ENCODE assay signal across 8 cellular contexts in the genomic region with DNA sequence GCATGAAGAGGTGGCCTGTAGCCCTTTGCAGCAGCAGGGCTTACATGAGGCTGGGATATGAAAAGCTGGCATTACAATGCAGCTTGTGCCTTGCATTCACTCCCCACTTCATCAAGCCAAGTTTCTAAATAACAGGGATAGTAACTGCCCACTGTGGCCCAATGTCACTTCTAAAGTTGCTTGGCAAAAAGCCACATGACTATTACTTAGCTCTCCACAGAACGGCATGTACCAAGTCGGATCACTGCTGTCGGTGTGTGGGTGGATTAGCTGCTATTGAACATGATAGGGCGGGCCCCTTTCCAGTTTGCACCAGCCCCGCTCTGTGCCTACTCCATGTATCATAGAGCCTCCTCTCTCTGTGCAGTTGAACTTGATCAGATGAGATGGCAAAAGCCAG.
DNase-seq lines count a peak whose midpoint lies in the region; ATAC-seq, FAIRE-seq and TF ChIP-seq lines count a peak whose summit lies in the region.
"Not testable (repeated sequence)": the region's sequence is repeated elsewhere in the genome, so short reads cannot be mapped to it uniquely, and the experiment has no call there.

No MANE protein-coding gene starts in this region.

- not testable (repeated sequence) for TF ChIP-seq EP300 in sigmoid colon (IDR thresholded peaks at IDR 0.05)
- peak in 1 of 2 donors; percentile 17 for TF ChIP-seq EP300 in tibial nerve (IDR thresholded peaks at IDR 0.05)

- not testable (repeated sequence) for H3K4me1 Mint-ChIP-seq in activated naive CD8-positive, alpha-beta T cell treated with anti-CD3 and anti-CD28 coated beads, Interleukin-2, amount 10 ng/mL, durations not matched to agents 7 days and 5 days

- H3K9me3 Mint-ChIP-seq in activated naive CD8-positive, alpha-beta T cell treated with anti-CD3 and anti-CD28 coated beads, Interleukin-2, amount 10 ng/mL, durations not matched to agents 7 days and 5 days = not testable (repeated sequence)

- H3K9me1 ChIP-seq in endothelial cell of umbilical vein (replicated peaks; ENCODE audit: control insufficient read depth, extremely low read depth, insufficient read depth, low read length) = not testable (repeated sequence)

- H3K27me3 ChIP-seq in ACC112 (ENCODE audit: insufficient read depth, low read length); endothelial cell of umbilical vein (ENCODE audit: control insufficient read depth in 2 of 2, insufficient read depth in 2 of 2, low read length in 2 of 2); heart right ventricle; lower lobe of right lung (ENCODE audit: low read depth); sigmoid colon; tibial nerve: not testable (repeated sequence)

- H3K4me2 ChIP-seq in endothelial cell of umbilical vein (ENCODE audit: insufficient read depth, low read length) = not testable (repeated sequence)

- dilution Hi-C loops in endothelial cell of umbilical vein (cut with MboI; ENCODE audit: extremely low pct_ligation_motif_present, low sequenced_read_pairs) = not testable (repeated sequence)

- ATAC-seq in SK-N-SH treated with all-trans-retinoic acid at 6 μM for 48 hours (peak; percentile 91), heart right ventricle (peak; percentile 94 to 100 (median 98)), lower lobe of right lung (peak; percentile 99 to 100)
- peak; percentile 57 for ATAC-seq in activated naive CD8-positive, alpha-beta T cell treated with anti-CD3 and anti-CD28 coated beads, Interleukin-2, amount 10 ng/mL, durations not matched to agents 7 days and 5 days (ENCODE audit: low read depth)

- intact Hi-C loops in endothelial cell of umbilical vein (cut with micrococcal nuclease); heart right ventricle (cut with DNase I); lower lobe of right lung (cut with DNase I); sigmoid colon (cut with DNase I): not testable (repeated sequence)

- not testable (repeated sequence) for H4K20me1 ChIP-seq in endothelial cell of umbilical vein (replicated peaks; ENCODE audit: control insufficient read depth, extremely low read depth, insufficient read depth, low read length)

- not testable (repeated sequence) for DNase-seq in activated naive CD8-positive, alpha-beta T cell treated with anti-CD3 and anti-CD28 coated beads, Interleukin-2, amount 10 ng/mL, durations not matched to agents 7 days and 5 days; endothelial cell of umbilical vein (ENCODE audit: low read depth, low spot score); heart right ventricle; lower lobe of right lung; sigmoid colon; tibial nerve (ENCODE audit: low spot score in 2 of 2)

- not testable (repeated sequence) for H2AFZ ChIP-seq in ACC112 (ENCODE audit: low read length, unreplicated experiment); endothelial cell of umbilical vein (ENCODE audit: low read depth, low read length)

- H3K79me2 ChIP-seq in ACC112 (ENCODE audit: control insufficient read depth, insufficient read depth, low read length, unreplicated experiment); endothelial cell of umbilical vein (ENCODE audit: control insufficient read depth, insufficient read depth, low read length): not testable (repeated sequence)

- not testable (repeated sequence) for H3K9ac ChIP-seq in endothelial cell of umbilical vein (replicated peaks; ENCODE audit: extremely low read depth, insufficient read depth, low read length)

- not testable (repeated sequence) for H3K27ac Mint-ChIP-seq in activated naive CD8-positive, alpha-beta T cell treated with anti-CD3 and anti-CD28 coated beads, Interleukin-2, amount 10 ng/mL, durations not matched to agents 7 days and 5 days

- peak overlapping the region; percentile 76 for H3K27ac ChIP-seq in ACC112 (ENCODE audit: low read depth, low read length)
- H3K27ac ChIP-seq in endothelial cell of umbilical vein (ENCODE audit: insufficient read depth, low read depth, low read length); lower lobe of right lung: not testable (repeated sequence)
- H3K27ac ChIP-seq in heart right ventricle = peak overlapping the region in 8 of 10 donors; percentile 55 to 87 (median 72)
- H3K27ac ChIP-seq in sigmoid colon = peak overlapping the region; percentile 51 to 74 (median 64)
- peak overlapping the region in 3 of 4 donors; percentile 75 to 83 (median 80) for H3K27ac ChIP-seq in tibial nerve

- H3K4me3 Mint-ChIP-seq in activated naive CD8-positive, alpha-beta T cell treated with anti-CD3 and anti-CD28 coated beads, Interleukin-2, amount 10 ng/mL, durations not matched to agents 7 days and 5 days = not testable (repeated sequence)

- H3K9me3 ChIP-seq in endothelial cell of umbilical vein (replicated peaks; ENCODE audit: control insufficient read depth, insufficient read depth, low read length); heart right ventricle; lower lobe of right lung; sigmoid colon; tibial nerve: not testable (repeated sequence)

- no CpG with 5 or more reads among the region's 5 CpGs for WGBS in heart right ventricle, 2 donors
- WGBS in sigmoid colon, 2 donors = no CpG with 5 or more reads among the region's 5 CpGs
- no CpG with 5 or more reads among the region's 5 CpGs for WGBS in tibial nerve, 2 donors

- H3K4me3 ChIP-seq in ACC112 (ENCODE audit: low read depth, low read length); endothelial cell of umbilical vein (replicated peaks in 1 of 3; ENCODE audit: insufficient read depth in 1 of 3, low read depth in 1 of 3, low read length in 3 of 3); heart right ventricle; lower lobe of right lung; sigmoid colon; tibial nerve: not testable (repeated sequence)

- TF ChIP-seq CTCF in endothelial cell of umbilical vein (IDR thresholded peaks at IDR 0.05; ENCODE audit: extremely low read depth in 1 of 2, insufficient read depth in 1 of 2, low read depth in 1 of 2, low read length in 2 of 2); heart right ventricle (IDR thresholded peaks at IDR 0.05); lower lobe of right lung (IDR thresholded peaks at IDR 0.05); sigmoid colon (IDR thresholded peaks at IDR 0.05); tibial nerve (IDR thresholded peaks at IDR 0.05): not testable (repeated sequence)

- TF ChIP-seq POLR2A in endothelial cell of umbilical vein (IDR thresholded peaks at IDR 0.05; ENCODE audit: low read depth, low read length); sigmoid colon (IDR thresholded peaks at IDR 0.05); tibial nerve (IDR thresholded peaks at IDR 0.05): not testable (repeated sequence)

- not testable (repeated sequence) for BruUV-seq in endothelial cell of umbilical vein (replicated peaks; lab: Mats Ljungman, UMichigan)

- not testable (repeated sequence) for H3K27me3 Mint-ChIP-seq in activated naive CD8-positive, alpha-beta T cell treated with anti-CD3 and anti-CD28 coated beads, Interleukin-2, amount 10 ng/mL, durations not matched to agents 7 days and 5 days

- not testable (repeated sequence) for H3K36me3 ChIP-seq in ACC112 (ENCODE audit: insufficient read depth, low read length); endothelial cell of umbilical vein (ENCODE audit: control insufficient read depth in 2 of 2, extremely low read depth in 1 of 2, insufficient read depth in 2 of 2, low read length in 2 of 2); heart right ventricle; lower lobe of right lung; sigmoid colon; tibial nerve

- POLR2A ChIA-PET in activated naive CD8-positive, alpha-beta T cell treated with anti-CD3 and anti-CD28 coated beads, Interleukin-2, amount 10 ng/mL, durations not matched to agents 7 days and 5 days (lab: Charles Lee); endothelial cell of umbilical vein (lab: Charles Lee): not testable (repeated sequence)

- CTCF ChIA-PET in endothelial cell of umbilical vein (lab: Charles Lee) = not testable (repeated sequence)

- not testable (repeated sequence) for H3K36me3 Mint-ChIP-seq in activated naive CD8-positive, alpha-beta T cell treated with anti-CD3 and anti-CD28 coated beads, Interleukin-2, amount 10 ng/mL, durations not matched to agents 7 days and 5 days

- H3K4me1 ChIP-seq in ACC112 (ENCODE audit: control insufficient read depth, insufficient read depth, low read length, unreplicated experiment); endothelial cell of umbilical vein (ENCODE audit: control insufficient read depth, extremely low read depth, insufficient read depth, low read length); heart right ventricle; lower lobe of right lung; sigmoid colon; tibial nerve: not testable (repeated sequence)

- FAIRE-seq in endothelial cell of umbilical vein (lab: Jason Lieb, UNC) = peak; percentile 65
